ENCODE assay signal across 11 cellular contexts in the genomic region with DNA sequence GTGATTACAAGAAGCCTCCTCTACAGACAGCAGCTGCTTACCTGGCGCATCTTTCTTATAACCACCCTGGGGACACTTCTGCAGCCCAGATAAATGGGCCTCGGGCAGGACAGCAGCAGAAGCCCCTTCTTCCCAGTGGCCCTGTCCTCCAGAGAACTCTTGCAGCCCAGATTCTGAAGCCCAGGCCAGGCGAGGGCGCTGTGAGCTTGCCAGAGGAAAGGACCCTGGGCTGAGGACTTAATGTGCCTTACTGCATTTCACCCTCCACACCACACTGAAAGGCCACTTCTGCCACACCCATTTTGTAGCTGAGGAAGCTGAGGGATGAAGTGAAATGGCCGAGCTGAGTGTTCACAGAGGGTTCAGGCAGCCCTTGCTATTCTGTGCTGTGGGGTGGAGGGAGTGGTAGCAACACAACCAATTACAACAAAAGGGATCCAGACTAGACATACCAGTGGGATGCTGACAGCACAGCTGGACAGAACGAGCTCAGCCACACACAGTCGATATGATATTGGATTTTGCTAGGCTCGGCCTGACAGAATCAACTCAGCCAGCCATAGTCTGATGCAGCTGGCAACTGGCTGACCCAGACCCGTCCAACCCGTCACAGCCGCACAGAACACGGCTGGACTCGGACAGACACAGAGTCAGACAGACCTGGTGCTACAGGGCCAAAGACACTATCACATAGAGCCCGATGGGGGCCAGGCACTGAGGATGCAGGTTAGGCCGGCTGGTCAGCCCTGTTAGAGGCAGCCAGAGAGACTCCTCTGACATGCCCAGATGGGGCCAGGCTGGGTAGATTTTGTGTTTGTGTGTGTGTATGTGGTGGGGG. TPM values are rescaled to one million over a fixed set of nuclear protein-coding genes. Genes with fewer than 3 reads are reported as not detected.
DNase-seq lines count a peak whose midpoint lies in the region; ATAC-seq, FAIRE-seq and TF ChIP-seq lines count a peak whose summit lies in the region.
"Had no signal": no experiment of that assay in that cellular context is flagged by ENCODE, and none has a peak within 500 bp of the region (broad histone marks: within the 10 kb centered on the region; RNA-seq: fewer than 3 reads in every experiment).

No MANE protein-coding gene starts in this region.

- ATAC-seq in GM18870 (IDR thresholded peaks at IDR 0.05; ENCODE audit: unreplicated experiment) = no peak
- no peak for ATAC-seq in stimulated activated naive CD8-positive, alpha-beta T cell treated with anti-CD3 and anti-CD28 coated beads, Interleukin-15, Interleukin-2, amounts not matched to agents 100 U/mL and 50 U/mL, for 24 hours

- H3K79me2 ChIP-seq in astrocyte (ENCODE audit: insufficient read depth, low read length) = no peaks in the 10 kb centered on the region

- no peak overlapping the region for H3K14ac ChIP-seq in mesenchymal stem cell (ENCODE audit: low read length in 2 of 2)

- H2AFZ ChIP-seq in astrocyte (ENCODE audit: low read depth, low read length) = no peak overlapping the region
- no peak overlapping the region for H2AFZ ChIP-seq in mesenchymal stem cell (ENCODE audit: low read depth, low read length)

- H3K4me1 ChIP-seq in astrocyte (ENCODE audit: insufficient read depth, low read length) (peaks cover 21% of the 10 kb centered on the region), mesenchymal stem cell (ENCODE audit: control insufficient read depth, insufficient read depth, low read depth, low read length) (peaks cover 16% of the 10 kb centered on the region)

- H3K9me3 Mint-ChIP-seq in astrocyte (ENCODE audit: unreplicated experiment) = no peaks in the 10 kb centered on the region
- H3K9me3 Mint-ChIP-seq: immature natural killer cell had no signal

- H2BK15ac ChIP-seq in mesenchymal stem cell (ENCODE audit: low read depth, poor library complexity, severe bottlenecking) = no peak overlapping the region

- H3K27ac Mint-ChIP-seq in astrocyte (ENCODE audit: unreplicated experiment) = peak overlapping the region; percentile 14
- H3K27ac Mint-ChIP-seq: immature natural killer cell had no signal

- H4K91ac ChIP-seq in mesenchymal stem cell (ENCODE audit: low read length) = peak overlapping the region; percentile 16

- H3K27ac ChIP-seq in astrocyte (ENCODE audit: low read depth, low read length) = no peak overlapping the region
- no peak overlapping the region for H3K27ac ChIP-seq in mesenchymal stem cell (ENCODE audit: low read length, poor library complexity, severe bottlenecking)

- in situ Hi-C loops in KBM-7 (cut with MboI; ENCODE audit: low pct_unique_long_range_greater_than_20kb, low sequenced_read_pairs) = loop anchor here (25.0 kb wide), 3 partner anchors 92 to 342 kb away; a partner anchor contains a TSS

- no peak overlapping the region for H4K8ac ChIP-seq in mesenchymal stem cell (ENCODE audit: low read length)

- 86% methylated on average over 12 of the region's 15 CpGs for whole genome bisulfite sequencing in mesenchymal stem cell

- no peak overlapping the region for H2AK5ac ChIP-seq in mesenchymal stem cell (ENCODE audit: low read length, severe bottlenecking)

- no peaks in the 10 kb centered on the region for H3K79me1 ChIP-seq in mesenchymal stem cell (replicated peaks; ENCODE audit: low read length, poor library complexity, severe bottlenecking)

- H4K20me1 ChIP-seq in astrocyte (ENCODE audit: insufficient read depth, low read length) = no peaks in the 10 kb centered on the region

- peaks cover 3% of the 10 kb centered on the region for H3K36me3 Mint-ChIP-seq in astrocyte (ENCODE audit: low read depth, unreplicated experiment)
- H3K36me3 Mint-ChIP-seq: immature natural killer cell had no signal

- no peaks in the 10 kb centered on the region for H3K36me3 ChIP-seq in astrocyte (ENCODE audit: insufficient read depth, low read length)
- H3K36me3 ChIP-seq in mesenchymal stem cell (ENCODE audit: control insufficient read depth in 1 of 2, insufficient read depth in 2 of 2, low read depth in 1 of 2, low read length in 2 of 2) = peaks cover 0 to 88% of the 10 kb centered on the region in 2 experiments
- H3K36me3 ChIP-seq in MG63 = peaks cover 5% of the 10 kb centered on the region; the same call in 1 of the 2 replicates

- no peak overlapping the region for H3K4me3 Mint-ChIP-seq in astrocyte (ENCODE audit: unreplicated experiment)
- H3K4me3 Mint-ChIP-seq: immature natural killer cell had no signal

- peak; percentile 13 for TF ChIP-seq CTCF in astrocyte (IDR thresholded peaks at IDR 0.05; ENCODE audit: insufficient read depth, low read depth, low read length)

- H3K4me2 ChIP-seq in astrocyte (ENCODE audit: low read length) (no peak overlapping the region), mesenchymal stem cell (ENCODE audit: low read length, poor library complexity, severe bottlenecking) (no peak overlapping the region)

- no peak overlapping the region for H3K4ac ChIP-seq in mesenchymal stem cell (ENCODE audit: low read depth in 1 of 2, low read length in 2 of 2)

- H2BK12ac ChIP-seq in mesenchymal stem cell (ENCODE audit: low read length in 2 of 2) = peak overlapping the region in 1 of 2 experiments; percentile 55

- H2BK5ac ChIP-seq in mesenchymal stem cell (ENCODE audit: low read depth, low read length, poor library complexity, severe bottlenecking) = no peak overlapping the region

- no peak overlapping the region for H3K4me3 ChIP-seq in astrocyte (ENCODE audit: insufficient read depth, low read depth, low read length)
- H3K4me3 ChIP-seq in mesenchymal stem cell (ENCODE audit: insufficient read depth in 1 of 2, low read depth in 1 of 2, low read length in 2 of 2) = no peak overlapping the region
- H3K4me3 ChIP-seq in MG63 = no peak overlapping the region

- H3K27me3 Mint-ChIP-seq in astrocyte (ENCODE audit: low read depth, unreplicated experiment) = no peaks in the 10 kb centered on the region

- no peak overlapping the region for H3K18ac ChIP-seq in mesenchymal stem cell (ENCODE audit: low read depth in 1 of 2, low read length in 2 of 2)

- H3K4me1 Mint-ChIP-seq in astrocyte (ENCODE audit: low read depth, unreplicated experiment) = peaks cover 23% of the 10 kb centered on the region

- no peak overlapping the region for H3K9ac ChIP-seq in astrocyte (ENCODE audit: low read length)
- H3K9ac ChIP-seq in mesenchymal stem cell (ENCODE audit: low read length) = no peak overlapping the region

- FAIRE-seq in G401.6 (lab: Jason Lieb, UNC) (peak; percentile 40), astrocyte (lab: Jason Lieb, UNC) (no peak)

- H3K23ac ChIP-seq in mesenchymal stem cell (ENCODE audit: low read length in 2 of 2) = no peak overlapping the region

- H3K9me3 ChIP-seq in astrocyte (ENCODE audit: insufficient read depth, low read depth, low read length) (no peaks in the 10 kb centered on the region), mesenchymal stem cell (ENCODE audit: control insufficient read depth, low read length) (no peaks in the 10 kb centered on the region), MG63 (no peaks in the 10 kb centered on the region)

- DNase-seq in KBM-7 (peak; percentile 43), astrocyte (ENCODE audit: low read depth) (no peak), mesenchymal stem cell (peak; percentile 20), MG63 (no peak), cerebellum (ENCODE audit: low spot score) (no peak)
- DNase-seq in stimulated activated naive CD8-positive, alpha-beta T cell treated with anti-CD3 and anti-CD28 coated beads, Interleukin-15, Interleukin-2, amounts not matched to agents 100 U/mL and 50 U/mL, for 24 hours = no peak
- DNase-seq: anterior cingulate cortex, immature natural killer cell had no signal

- H2BK120ac ChIP-seq in mesenchymal stem cell (ENCODE audit: low read depth, low read length) = no peak overlapping the region

- H3K27me3 ChIP-seq in astrocyte (ENCODE audit: insufficient read depth, low read length) = no peaks in the 10 kb centered on the region
- H3K27me3 ChIP-seq in mesenchymal stem cell (ENCODE audit: control insufficient read depth in 1 of 2, insufficient read depth in 1 of 2, low read length in 2 of 2) = no peaks in the 10 kb centered on the region
- no peaks in the 10 kb centered on the region for H3K27me3 ChIP-seq in MG63

RNA-seq across cellular contexts. Expression of a gene that starts 7.3 kb away (rescaled TPM):
- total RNA-seq in astrocyte (2.2 and 2.7 TPM in 2 replicates), cerebellum (3.4 TPM)
- 3.2 TPM for polyA plus RNA-seq in mesenchymal stem cell (2013, experiment 1 of 2)
- polyA plus RNA-seq in mesenchymal stem cell (2013, experiment 2 of 2) = 3.6 TPM
- 18.7 and 23.4 TPM in 2 replicates for total RNA-seq in MG63 (2014; rRNA removed; shearing (Covaris generic); ENCODE audit: low replicate concordance)
- total RNA-seq: T-helper 2 cell treated with Interferon-gamma antibody and Interleukin-4, amounts not matched to agents 100 ng/mL and 5 ng/mL, for 36 hours had no signal
- polyA plus RNA-seq: immature natural killer cell had no signal

RNA-seq across cellular contexts. Expression of a gene that starts 37.8 kb away (rescaled TPM):
- total RNA-seq in astrocyte = 7.9 and 10.0 TPM in 2 replicates
- 5.4 TPM for polyA plus RNA-seq in mesenchymal stem cell (2013, experiment 1 of 2)
- 5.7 TPM for polyA plus RNA-seq in mesenchymal stem cell (2013, experiment 2 of 2)
- 5.1 and 13.4 TPM in 2 replicates for total RNA-seq in MG63 (2014; rRNA removed; shearing (Covaris generic); ENCODE audit: low replicate concordance)
- 33.2 TPM for total RNA-seq in cerebellum

RNA-seq across cellular contexts. Expression of a gene that starts 47.5 kb away (rescaled TPM):
- total RNA-seq in astrocyte = not detected in 2 replicates
- polyA plus RNA-seq in mesenchymal stem cell (2013, experiment 1 of 2) = not detected
- polyA plus RNA-seq in mesenchymal stem cell (2013, experiment 2 of 2) = not detected
- 40.7 and 47.1 TPM in 2 replicates for total RNA-seq in MG63 (2014; rRNA removed; shearing (Covaris generic); ENCODE audit: low replicate concordance)
- total RNA-seq in cerebellum = 13.1 TPM
- total RNA-seq: T-helper 2 cell treated with Interferon-gamma antibody and Interleukin-4, amounts not matched to agents 100 ng/mL and 5 ng/mL, for 36 hours had no signal
- polyA plus RNA-seq: immature natural killer cell had no signal

Comparison
In these comparisons a context has a peak if more than half of its experiments do, and no peak if none do; other contexts are left out.
1. DNase-seq: peak in KBM-7 (single experiment) and mesenchymal stem cell (single experiment); none in astrocyte (single experiment), MG63 (single experiment), cerebellum (single experiment) and stimulated activated naive CD8-positive, alpha-beta T cell treated with anti-CD3 and anti-CD28 coated beads, Interleukin-15, Interleukin-2, amounts not matched to agents 100 U/mL and 50 U/mL, for 24 hours (single experiment).
2. RNA of a gene that starts 47.5 kb away (total RNA-seq): 40.7 to 47.1 TPM in MG63 and 13.1 TPM in cerebellum (single experiment); not detected in astrocyte; every median in the first group is over 10 times any median in the second.